8 cellular contexts compared by ENCODE assay signal in genomic region chr21:44370027-44370735, GRCh38. TPM values are rescaled to one million over a fixed set of nuclear protein-coding genes. Genes with fewer than 3 reads are reported as not detected.
DNase-seq lines count a peak whose midpoint lies in the region; ATAC-seq, FAIRE-seq and TF ChIP-seq lines count a peak whose summit lies in the region.

No MANE protein-coding gene starts in this region.

- no peak for TF ChIP-seq CTCF in AG09309 (IDR thresholded peaks at IDR 0.05; ENCODE audit: control insufficient read depth, insufficient read depth, low read depth, low read length, missing control alignments)
- no peak for TF ChIP-seq CTCF in K562 (IDR thresholded peaks at IDR 0.05 in 2 of 3, conservative IDR thresholded peaks at IDR 0.05 in 1 of 3; ENCODE audit: insufficient read depth in 2 of 3, low read depth in 1 of 3, low read length in 3 of 3)

- no peaks in the 10 kb centered on the region for H3K9me1 ChIP-seq in K562 (ENCODE audit: control insufficient read depth, insufficient read depth, low read length)

- H3K4me3 ChIP-seq in AG09309 (ENCODE audit: control insufficient read depth, low read depth, low read length), result no peak overlapping the region
- no peak overlapping the region for H3K4me3 ChIP-seq in K562

- BruUV-seq in K562 (replicated peaks; lab: Mats Ljungman, UMichigan), result no TSS peak

- TF ChIP-seq RAD21 in K562 (CRISPR knock-in tag; conservative IDR thresholded peaks at IDR 0.05 in 1 of 2, IDR thresholded peaks at IDR 0.05 in 1 of 2), result no peak

- H3K4me2 ChIP-seq in K562 (ENCODE audit: insufficient read depth, low read length), result no peak overlapping the region; the same call in 1 of the 2 replicates

- POLR2A ChIA-PET in K562 (lab: Yijun Ruan, JAX), result interaction anchor here (1.0 kb wide), 1 partner anchor 80 kb away, joined by 3 read pairs; no protein-coding TSS in a partner anchor

- H2AFZ ChIP-seq in K562 (ENCODE audit: low read depth, low read length), result no peak overlapping the region

- H3K4me1 ChIP-seq in K562 (replicated peaks in 1 of 2; ENCODE audit: control insufficient read depth in 2 of 2, insufficient read depth in 2 of 2, low read length in 2 of 2), result peaks cover 0 to 33% of the 10 kb centered on the region in 2 experiments; a peak in 4 of 5 replicates

- in situ Hi-C loops in K562 (cut with MboI), result no loop called here

- no peak overlapping the region for H3K27ac ChIP-seq in K562 (ENCODE audit: extremely low read depth, low read depth, low read length)

- H4K20me1 ChIP-seq in K562 (replicated peaks; ENCODE audit: control insufficient read depth, insufficient read depth, low read length), result no peaks in the 10 kb centered on the region; the same call in 1 of the 2 replicates

- 7% methylated on average over 28 of the region's 29 CpGs for WGBS in K562 (ENCODE audit: insufficient coverage, low coverage, missing lambda C conversion rate)

- peaks cover 59 to 82% of the 10 kb centered on the region in 2 experiments for H3K27me3 ChIP-seq in K562 (ENCODE audit: control insufficient read depth in 2 of 2, insufficient read depth in 2 of 2, low read length in 2 of 2)

- CTCF ChIA-PET in K562 (lab: Yijun Ruan, JAX; ENCODE audit: low intra/inter-chr PET ratio), result no interaction called here

- H3K79me2 ChIP-seq in K562 (ENCODE audit: control insufficient read depth, insufficient read depth, low read length), result no peaks in the 10 kb centered on the region

- peak; percentile 26 for FAIRE-seq in K562 (lab: Jason Lieb, UNC)
- no peak for FAIRE-seq in GM19239 (lab: Jason Lieb, UNC)

- TF ChIP-seq POLR2A in K562 (conservative IDR thresholded peaks at IDR 0.05), result no peak

- intact Hi-C loops in K562 (cut with micrococcal nuclease), result no loop called here

- ATAC-seq in K562 (peak; percentile 81), GM19395 (IDR thresholded peaks at IDR 0.05; ENCODE audit: unreplicated experiment) (no peak), HG03280 (IDR thresholded peaks at IDR 0.05; ENCODE audit: unreplicated experiment) (no peak)

- no peaks in the 10 kb centered on the region for H3K9me3 ChIP-seq in K562 (replicated peaks; ENCODE audit: control insufficient read depth, insufficient read depth, low read depth, low read length)

- DNase-seq in AG09309 (ENCODE audit: low read depth) (peak; percentile 33), HS-5 (ENCODE audit: low read depth) (peak; percentile 34), K562 (ENCODE audit: extremely low read depth in 1 of 4, low spot score in 3 of 4) (peak; percentile 50 to 75 (median 63)), left kidney (ENCODE audit: low read depth, low spot score) (peak; percentile 85), GM19239 (ENCODE audit: insufficient read length, low spot score) (no peak)
- DNase-seq in stimulated activated CD4-positive, alpha-beta T cell treated with anti-CD3 and anti-CD28 coated beads, Interleukin-1b, Interleukin-23, amount 100 ng/mL, for 48 hours, result no peak

- no peak for TF ChIP-seq EP300 in K562 (IDR thresholded peaks at IDR 0.05; ENCODE audit: low read length)

- H3K9ac ChIP-seq in K562 (ENCODE audit: insufficient read depth in 1 of 2, low read depth in 2 of 2, low read length in 2 of 2), result no peak overlapping the region; a peak in 1 of 4 replicates

- no peaks in the 10 kb centered on the region for H3K36me3 ChIP-seq in K562 (ENCODE audit: control insufficient read depth, insufficient read depth, low read length)

TF ChIP-seq in K562, 482 proteins besides CTCF, POLR2A, EP300 and RAD21 (continues in another document):
- no peak for TF ChIP-seq ZNF133 (CRISPR knock-in tag; IDR thresholded peaks at IDR 0.05)
- TF ChIP-seq NR4A1 (CRISPR knock-in tag; IDR thresholded peaks at IDR 0.05), result no peak
- TF ChIP-seq NR4A1 (tag; IDR thresholded peaks at IDR 0.05), result no peak
- TF ChIP-seq EP400 (IDR thresholded peaks at IDR 0.05), result no peak
- TF ChIP-seq NRF1 (conservative IDR thresholded peaks at IDR 0.05 in 1 of 2, IDR thresholded peaks at IDR 0.05 in 1 of 2), result 0 out of 4 replicates have a peak, but pooled peaks of 1 of the 2 experiments have one; percentile 13
- no peak for TF ChIP-seq GABPB1 (CRISPR knock-in tag; IDR thresholded peaks at IDR 0.05)

RNA-seq across cellular contexts. Expression of gene TRPM2, which starts 16.8 kb away (rescaled TPM):
- 0.09 and 0.42 TPM in 2 replicates for total RNA-seq in K562 (2011; cell fraction: chromatin; rRNA removed; ENCODE audit: low replicate concordance)
- total RNA-seq in K562 (2011; cell fraction: nucleolus; rRNA removed), result 0.13 and 0.17 TPM in 2 replicates
- total RNA-seq in K562 (2011; cell fraction: nucleoplasm; rRNA removed), result 0.29 and 0.38 TPM in 2 replicates
- total RNA-seq in K562 (2014; rRNA removed) (1.5 and 2.1 TPM in 2 replicates), K562 (2014; rRNA removed; fragmentation: Illumina TruSeq; extraction: Trizol) (0.29 and 0.33 TPM in 2 replicates), K562 (2015; rRNA removed; fragmentation: Illumina TruSeq; extraction: Trizol) (2.0 and 2.2 TPM in 2 replicates), K562 (2021) (1.9 and 2.1 TPM in 2 replicates)
- polyA plus RNA-seq in K562 (2011; rRNA removed) (0.34 and 0.36 TPM in 2 replicates), K562 (2014; fragmentation: Illumina TruSeq; extraction: Trizol) (0.98 and 1.7 TPM in 2 replicates), K562 (2014; fragmentation: Nextera tagmentation; extraction: Ambion mirVana) (not detected), K562 (2014; rRNA removed) (0.82 and 2.0 TPM in 2 replicates)
- 0.40 and 1.3 TPM in 2 replicates for polyA plus RNA-seq in K562 (2011; cell fraction: cytosol; rRNA removed)
- polyA plus RNA-seq in K562 (2011; cell fraction: nucleus; rRNA removed), result 0.45 and 0.75 TPM in 2 replicates
- polyA plus RNA-seq in K562 (2012), result 2.1 and 3.8 TPM in 2 replicates
- 0.11 and 0.36 TPM in 2 replicates for polyA minus RNA-seq in K562 (2011; rRNA and poly(A)+ RNA removed)
- 0.64 and 1.7 TPM in 2 replicates for polyA minus RNA-seq in K562 (2011; cell fraction: cytosol; rRNA and poly(A)+ RNA removed)
- 0.33 and 0.54 TPM in 2 replicates for polyA minus RNA-seq in K562 (2011; cell fraction: nucleus; rRNA and poly(A)+ RNA removed)

RNA-seq across cellular contexts. Expression of gene CFAP410, which starts 31.0 kb away (rescaled TPM):
- 10.0 and 50.7 TPM in 2 replicates for total RNA-seq in K562 (2011; cell fraction: chromatin; rRNA removed; ENCODE audit: low replicate concordance)
- 29.3 and 41.0 TPM in 2 replicates for total RNA-seq in K562 (2011; cell fraction: nucleolus; rRNA removed)
- 13.9 and 21.2 TPM in 2 replicates for total RNA-seq in K562 (2011; cell fraction: nucleoplasm; rRNA removed)
- total RNA-seq in K562 (2014; rRNA removed), result 12.6 and 17.3 TPM in 2 replicates
- 0.35 and 0.55 TPM in 2 replicates for total RNA-seq in K562 (2014; rRNA removed; fragmentation: Illumina TruSeq; extraction: Trizol)
- total RNA-seq in K562 (2015; rRNA removed; fragmentation: Illumina TruSeq; extraction: Trizol), result 2.6 and 2.7 TPM in 2 replicates
- total RNA-seq in K562 (2021), result 7.6 and 8.3 TPM in 2 replicates
- 2.3 and 5.5 TPM in 2 replicates for polyA plus RNA-seq in K562 (2011; rRNA removed)
- 5.7 and 16.5 TPM in 2 replicates for polyA plus RNA-seq in K562 (2011; cell fraction: cytosol; rRNA removed)
- polyA plus RNA-seq in K562 (2011; cell fraction: nucleus; rRNA removed), result 37.7 and 66.6 TPM in 2 replicates
- 6.3 and 16.5 TPM in 2 replicates for polyA plus RNA-seq in K562 (2012)
- 0.52 and 2.1 TPM in 2 replicates for polyA plus RNA-seq in K562 (2014; fragmentation: Illumina TruSeq; extraction: Trizol)
- polyA plus RNA-seq in K562 (2014; fragmentation: Nextera tagmentation; extraction: Ambion mirVana), result under 1 TPM; 0.07 to 0.18 TPM
- polyA plus RNA-seq in K562 (2014; rRNA removed), result 6.5 and 8.1 TPM in 2 replicates
- polyA minus RNA-seq in K562 (2011; rRNA and poly(A)+ RNA removed), result 0.57 and 0.91 TPM in 2 replicates
- polyA minus RNA-seq in K562 (2011; cell fraction: cytosol; rRNA and poly(A)+ RNA removed), result 2.2 and 2.5 TPM in 2 replicates
- polyA minus RNA-seq in K562 (2011; cell fraction: nucleus; rRNA and poly(A)+ RNA removed), result 9.4 and 10.2 TPM in 2 replicates

Comparison
In these comparisons a context has a peak if more than half of its experiments do, and no peak if none do; other contexts are left out.
1. DNase-seq: peak in AG09309 (single experiment), HS-5 (single experiment), K562 (4 of 4) and left kidney (single experiment); none in GM19239 (single experiment) and stimulated activated CD4-positive, alpha-beta T cell treated with anti-CD3 and anti-CD28 coated beads, Interleukin-1b, Interleukin-23, amount 100 ng/mL, for 48 hours (single experiment).